Comparison of ENCODE assay signal across 17 cellular contexts in genomic region chr22:35379146-35379993, GRCh38. TPM values are rescaled to one million over a fixed set of nuclear protein-coding genes. Genes with fewer than 3 reads are reported as not detected.
DNase-seq lines count a peak whose midpoint lies in the region; ATAC-seq and TF ChIP-seq lines count a peak whose summit lies in the region.
"Had no signal": no experiment of that assay in that cellular context is flagged by ENCODE, and none has a peak within 500 bp of the region (broad histone marks: within the 10 kb centered on the region; RNA-seq: fewer than 3 reads in every experiment).

No MANE protein-coding gene starts in this region.

- H2AFZ ChIP-seq in osteoblast (ENCODE audit: low read length), result no peak overlapping the region

- TF ChIP-seq CTCF in glutamatergic neuron (IDR thresholded peaks at IDR 0.05; ENCODE audit: partially characterized antibody, unreplicated experiment), result no peak
- no peak for TF ChIP-seq CTCF in vagina (IDR thresholded peaks at IDR 0.05)
- TF ChIP-seq CTCF in osteoblast (IDR thresholded peaks at IDR 0.05; ENCODE audit: extremely low read depth, low read depth, low read length), result no peak

- intact Hi-C loops in vagina (cut with DNase I), result no loop called here

- H3K4me3 Mint-ChIP-seq in IgD-negative memory B cell (peak overlapping the region in 1 of 4 donors; percentile 85), glutamatergic neuron (ENCODE audit: unreplicated experiment) (peak overlapping the region; percentile 72), naive B cell (peak overlapping the region in 5 of 8 donors; percentile 8 to 80 (median 49))

- DNase-seq in glutamatergic neuron (no peak), naive B cell (no peak), vagina (ENCODE audit: extremely low spot score in 2 of 2) (no peak), HCEC 1CT (no peak), CD1c-positive myeloid dendritic cell (ENCODE audit: extremely low spot score) (no peak), osteoblast (ENCODE audit: insufficient read length, low spot score, missing footprints) (no peak)
- DNase-seq: activated effector memory CD4-positive, alpha-beta T cell treated with anti-CD3 and anti-CD28 coated beads, Interleukin-2, amount 50 U/mL, for 16 hours; CD4-positive, alpha-beta memory T cell; hypothalamus; left ventricle myocardium inferior; NCI-H187 treated with DMSO at 0.1 percent for 48 hours; NCI-H69; nucleus accumbens; stimulated activated naive CD8-positive, alpha-beta T cell treated with anti-CD3 and anti-CD28 coated beads, Interleukin-15, Interleukin-2, amounts not matched to agents 100 U/mL and 50 U/mL, for 24 hours; WERI-Rb-1 had no signal

- H3K79me2 ChIP-seq in osteoblast (ENCODE audit: insufficient read depth, low read length), result peaks cover 33% of the 10 kb centered on the region

- H3K9me3 Mint-ChIP-seq in IgD-negative memory B cell, result no peaks in the 10 kb centered on the region
- peaks cover 13% of the 10 kb centered on the region for H3K9me3 Mint-ChIP-seq in glutamatergic neuron (ENCODE audit: unreplicated experiment)
- no peaks in the 10 kb centered on the region for H3K9me3 Mint-ChIP-seq in naive B cell

- H3K27ac ChIP-seq in vagina (peak overlapping the region; percentile 81), osteoblast (ENCODE audit: low read depth, low read length) (no peak overlapping the region)
- H3K27ac ChIP-seq: WERI-Rb-1 had no signal

- H3K27me3 Mint-ChIP-seq in IgD-negative memory B cell, result peaks cover 2% of the 10 kb centered on the region
- peaks cover 9% of the 10 kb centered on the region for H3K27me3 Mint-ChIP-seq in glutamatergic neuron (ENCODE audit: unreplicated experiment)
- peaks cover 0 to 22% (median 0%) of the 10 kb centered on the region in 3 donors for H3K27me3 Mint-ChIP-seq in naive B cell
- H3K27me3 Mint-ChIP-seq: CD4-positive, alpha-beta memory T cell had no signal

- H3K27me3 ChIP-seq in vagina (no peaks in the 10 kb centered on the region), osteoblast (ENCODE audit: insufficient read depth, low read length) (no peaks in the 10 kb centered on the region)

- H3K4me3 ChIP-seq in vagina (no peak overlapping the region), osteoblast (ENCODE audit: insufficient read depth, low read length) (no peak overlapping the region)
- H3K4me3 ChIP-seq: left ventricle myocardium inferior had no signal

- H3K27ac Mint-ChIP-seq in IgD-negative memory B cell (peak overlapping the region in 2 of 3 donors; percentile 74 to 82), glutamatergic neuron (ENCODE audit: unreplicated experiment) (no peak overlapping the region), naive B cell (no peak overlapping the region)

- ATAC-seq in naive B cell (ENCODE audit: low read depth in 2 of 2), result no peak
- ATAC-seq: HCT116; stimulated activated naive CD8-positive, alpha-beta T cell treated with anti-CD3 and anti-CD28 coated beads, Interleukin-15, Interleukin-2, amounts not matched to agents 100 U/mL and 50 U/mL, for 24 hours had no signal

- H3K4me1 ChIP-seq in vagina, result peaks cover 33% of the 10 kb centered on the region
- peaks cover 57% of the 10 kb centered on the region for H3K4me1 ChIP-seq in osteoblast (ENCODE audit: insufficient read depth, low read length)

- H4K20me1 ChIP-seq in osteoblast (ENCODE audit: insufficient read depth, low read length), result peaks cover 4% of the 10 kb centered on the region

- H3K4me1 Mint-ChIP-seq in IgD-negative memory B cell (peaks cover 26 to 46% (median 28%) of the 10 kb centered on the region in 3 donors), glutamatergic neuron (ENCODE audit: low read depth, unreplicated experiment) (peaks cover 21% of the 10 kb centered on the region), naive B cell (peaks cover 27 to 55% (median 39%) of the 10 kb centered on the region in 3 donors)

- H3K36me3 ChIP-seq in vagina (no peaks in the 10 kb centered on the region), osteoblast (ENCODE audit: insufficient read depth, low read length) (peaks cover 12% of the 10 kb centered on the region)
- H3K36me3 ChIP-seq: left ventricle myocardium inferior, WERI-Rb-1 had no signal

- no peak overlapping the region for H3K4me2 ChIP-seq in osteoblast (ENCODE audit: insufficient read depth, low read length)

- no peaks in the 10 kb centered on the region for H3K36me3 Mint-ChIP-seq in IgD-negative memory B cell
- H3K36me3 Mint-ChIP-seq in glutamatergic neuron (ENCODE audit: unreplicated experiment), result no peaks in the 10 kb centered on the region
- no peaks in the 10 kb centered on the region for H3K36me3 Mint-ChIP-seq in naive B cell
- H3K36me3 Mint-ChIP-seq: CD4-positive, alpha-beta memory T cell had no signal

- TF ChIP-seq POLR2A in vagina (IDR thresholded peaks at IDR 0.05), result no peak

- H3K9me3 ChIP-seq in vagina, result no peaks in the 10 kb centered on the region
- no peaks in the 10 kb centered on the region for H3K9me3 ChIP-seq in osteoblast (ENCODE audit: low read depth, low read length)
- H3K9me3 ChIP-seq: left ventricle myocardium inferior had no signal

RNA-seq across cellular contexts. Expression of gene HMOX1, which starts 1.5 kb away (rescaled TPM):
- polyA plus RNA-seq in IgD-negative memory B cell (28.7 TPM), naive B cell (ENCODE audit: low read depth in 6 of 6) (1 to 10 TPM; 1.2 to 6.3 (median 2.1) TPM)
- total RNA-seq in glutamatergic neuron (ENCODE audit: unreplicated experiment) (14.9 TPM), vagina (26.8 TPM), osteoblast (411 and 475 TPM in 2 replicates)

RNA-seq across cellular contexts. Expression of gene MCM5, which starts 20.6 kb away (rescaled TPM):
- 78.2 TPM for polyA plus RNA-seq in IgD-negative memory B cell
- total RNA-seq in glutamatergic neuron (ENCODE audit: unreplicated experiment), result 28.3 TPM
- polyA plus RNA-seq in naive B cell (ENCODE audit: low read depth in 6 of 6), result 10 to 100 TPM; 56.1 to 76.6 (median 64.0) TPM
- 17.9 TPM for total RNA-seq in vagina
- total RNA-seq in osteoblast, result 12.7 and 13.6 TPM in 2 replicates

Comparison
In these comparisons a context has a peak if more than half of its experiments do, and no peak if none do; other contexts are left out.
1. H3K27ac Mint-ChIP-seq: peak in IgD-negative memory B cell (2 of 3); none in glutamatergic neuron (single experiment) and naive B cell (0 of 6).
2. RNA of gene HMOX1, which starts 1.5 kb away (total RNA-seq): 411 to 475 TPM in osteoblast; 26.8 TPM in vagina (single experiment) and 14.9 TPM in glutamatergic neuron (single experiment); every median in the first group is over 10 times any median in the second.